Comparison of ENCODE assay signal across 8 cellular contexts in the genomic region with DNA sequence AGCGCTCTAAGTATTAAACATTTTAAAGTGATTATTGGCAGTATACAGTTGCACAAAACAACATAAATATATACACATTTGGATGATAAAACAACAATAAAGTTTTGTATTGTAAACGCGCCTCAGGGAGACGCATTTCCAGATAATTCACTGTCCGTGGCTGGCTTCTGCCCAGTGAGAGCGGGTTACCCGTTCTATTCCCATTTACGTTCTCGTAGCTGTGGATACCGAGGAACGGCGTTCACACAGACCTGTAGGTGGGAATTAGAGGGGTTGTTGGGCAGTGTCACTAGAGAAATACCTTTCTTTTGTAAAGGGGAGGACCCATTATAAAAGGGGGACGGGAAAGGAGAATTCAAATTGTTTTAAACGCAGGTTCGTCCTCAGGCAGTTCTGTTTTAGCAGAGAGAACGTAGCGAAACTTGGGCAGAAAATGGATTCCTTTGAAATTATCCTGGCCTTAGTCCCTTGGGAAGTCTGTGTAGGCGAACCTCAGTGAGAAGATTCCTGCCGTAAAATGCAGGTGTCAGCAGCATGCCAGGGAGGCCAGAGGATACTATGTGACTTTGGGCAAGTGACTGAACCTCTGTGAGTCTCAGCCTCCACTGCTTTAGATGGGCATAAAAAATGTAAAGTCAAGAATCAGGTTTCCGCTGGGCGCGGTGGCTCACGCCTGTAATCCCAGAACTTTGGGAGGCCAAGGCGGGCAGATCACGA. TPM values are rescaled to one million over a fixed set of nuclear protein-coding genes. Genes with fewer than 3 reads are reported as not detected.
A peak's percentile ranks its signal among the peaks of the same experiment; 100 is the strongest.
DNase-seq lines count a peak whose midpoint lies in the region; ATAC-seq and TF ChIP-seq lines count a peak whose summit lies in the region.

No MANE protein-coding gene starts in this region.

- intact Hi-C loops in CD14-positive monocyte (cut with micrococcal nuclease): loop anchor here (5.0 kb wide), 4 partner anchors 41 to 119 kb away; a partner anchor contains a TSS

- TF ChIP-seq POLR2A in NB4 (IDR thresholded peaks at IDR 0.05; ENCODE audit: extremely low read depth, insufficient read length): no peak

- ATAC-seq in natural killer cell treated with Interleukin-12 subunit alpha and Interleukin-12 subunit beta and Interleukin-15 and Interleukin-18, amount 100 ng/mL, for 72 hours: no peak
- ATAC-seq in HG03095 (IDR thresholded peaks at IDR 0.05; ENCODE audit: unreplicated experiment): no peak
- no peak for ATAC-seq in HG03521 (IDR thresholded peaks at IDR 0.05; ENCODE audit: unreplicated experiment)
- no peak for ATAC-seq in HG03439 (IDR thresholded peaks at IDR 0.05; ENCODE audit: unreplicated experiment)

- WGBS in ectodermal cell, 2 experiments: 32 to 33% methylated on average over 24 to 25 of the region's 25 CpGs

- H3K36me3 ChIP-seq in ectodermal cell (ENCODE audit: control insufficient read depth, insufficient read depth, low read length): no peaks in the 10 kb centered on the region

- no peaks in the 10 kb centered on the region for H3K27me3 ChIP-seq in ectodermal cell (ENCODE audit: control insufficient read depth, insufficient read depth, low read length, poor library complexity, severe bottlenecking)

- no peaks in the 10 kb centered on the region for H3K9me3 ChIP-seq in ectodermal cell (ENCODE audit: control insufficient read depth, low read length)

- TF ChIP-seq CTCF in CD14-positive monocyte (IDR thresholded peaks at IDR 0.05) (no peak), NB4 (IDR thresholded peaks at IDR 0.05; ENCODE audit: low read depth, low read length) (no peak)

- H3K27ac Mint-ChIP-seq in CD14-positive monocyte: peak overlapping the region; percentile 89 to 96 (median 93)
- peak overlapping the region; percentile 88 to 90 for H3K27ac Mint-ChIP-seq in natural killer cell treated with Interleukin-12 subunit alpha and Interleukin-12 subunit beta and Interleukin-15 and Interleukin-18, amount 100 ng/mL, for 72 hours

- H3K4me3 ChIP-seq in NB4 (ENCODE audit: low read depth, low read length) (peak overlapping the region; percentile 99), ectodermal cell (ENCODE audit: insufficient read depth, low read depth, low read length) (peak overlapping the region; percentile 99)

- H3K4me1 Mint-ChIP-seq in CD14-positive monocyte: peaks cover 43% of the 10 kb centered on the region
- peaks cover 23 to 38% of the 10 kb centered on the region in 2 donors for H3K4me1 Mint-ChIP-seq in natural killer cell treated with Interleukin-12 subunit alpha and Interleukin-12 subunit beta and Interleukin-15 and Interleukin-18, amount 100 ng/mL, for 72 hours (ENCODE audit: low read depth in 2 of 2)

- peaks cover 6 to 10% of the 10 kb centered on the region in 2 donors for H3K36me3 Mint-ChIP-seq in CD14-positive monocyte
- H3K36me3 Mint-ChIP-seq in natural killer cell treated with Interleukin-12 subunit alpha and Interleukin-12 subunit beta and Interleukin-15 and Interleukin-18, amount 100 ng/mL, for 72 hours: peaks cover 4% of the 10 kb centered on the region

- H3K27me3 Mint-ChIP-seq in CD14-positive monocyte (ENCODE audit: low read depth in 3 of 3): peaks cover 0 to 2% (median 0%) of the 10 kb centered on the region in 3 donors
- H3K27me3 Mint-ChIP-seq in natural killer cell treated with Interleukin-12 subunit alpha and Interleukin-12 subunit beta and Interleukin-15 and Interleukin-18, amount 100 ng/mL, for 72 hours: no peaks in the 10 kb centered on the region

- DNase-seq in CD14-positive monocyte (ENCODE audit: low spot score) (no peak), NB4 (ENCODE audit: low read depth) (no peak), NCI-H1694 treated with DMSO at 0.1 percent for 48 hours (lab: John Stamatoyannopoulos, UW) (no peak)
- DNase-seq in natural killer cell treated with Interleukin-12 subunit alpha and Interleukin-12 subunit beta and Interleukin-15 and Interleukin-18, amount 100 ng/mL, for 72 hours (ENCODE audit: low spot score): no peak

- H3K9me3 Mint-ChIP-seq in CD14-positive monocyte: no peaks in the 10 kb centered on the region
- no peaks in the 10 kb centered on the region for H3K9me3 Mint-ChIP-seq in natural killer cell treated with Interleukin-12 subunit alpha and Interleukin-12 subunit beta and Interleukin-15 and Interleukin-18, amount 100 ng/mL, for 72 hours

- peak overlapping the region; percentile 87 to 91 for H3K4me3 Mint-ChIP-seq in CD14-positive monocyte
- H3K4me3 Mint-ChIP-seq in natural killer cell treated with Interleukin-12 subunit alpha and Interleukin-12 subunit beta and Interleukin-15 and Interleukin-18, amount 100 ng/mL, for 72 hours: peak overlapping the region; percentile 80

- H3K4me1 ChIP-seq in ectodermal cell (ENCODE audit: control insufficient read depth, insufficient read depth, low read length): no peaks in the 10 kb centered on the region

- H3K27ac ChIP-seq in ectodermal cell (ENCODE audit: insufficient read depth, low read depth, low read length, poor library complexity, severe bottlenecking): peak overlapping the region; percentile 87

RNA-seq across cellular contexts. Expression of a gene that starts 0.8 kb away (rescaled TPM):
- 10 to 100 TPM; 10.8 to 14.9 TPM for polyA plus RNA-seq in CD14-positive monocyte
- 27.0 TPM for polyA plus RNA-seq in ectodermal cell (2013, experiment 1 of 4)
- polyA plus RNA-seq in ectodermal cell (2013, experiment 2 of 4): 33.0 TPM
- 29.8 TPM for polyA plus RNA-seq in ectodermal cell (2013, experiment 3 of 4)
- 28.0 TPM for polyA plus RNA-seq in ectodermal cell (2013, experiment 4 of 4)
- 10 to 100 TPM; 39.3 to 57.9 TPM for total RNA-seq in natural killer cell treated with Interleukin-12 subunit alpha and Interleukin-12 subunit beta and Interleukin-15 and Interleukin-18, amount 100 ng/mL, for 72 hours

RNA-seq across cellular contexts. Expression of a gene that starts 36.5 kb away (rescaled TPM):
- polyA plus RNA-seq in CD14-positive monocyte: not detected
- 3.1 TPM for polyA plus RNA-seq in ectodermal cell (2013, experiment 1 of 4)
- polyA plus RNA-seq in ectodermal cell (2013, experiment 2 of 4): 3.9 TPM
- 2.7 TPM for polyA plus RNA-seq in ectodermal cell (2013, experiment 3 of 4)
- 2.6 TPM for polyA plus RNA-seq in ectodermal cell (2013, experiment 4 of 4)
- not detected for total RNA-seq in natural killer cell treated with Interleukin-12 subunit alpha and Interleukin-12 subunit beta and Interleukin-15 and Interleukin-18, amount 100 ng/mL, for 72 hours

RNA-seq across cellular contexts. Expression of a gene that starts 40.0 kb away (rescaled TPM):
- polyA plus RNA-seq in CD14-positive monocyte: 1 to 10 TPM in 1 of 2 donors, under 1 TPM in 1; 0.75 to 1.1 TPM
- polyA plus RNA-seq in ectodermal cell (2013, experiment 1 of 4): 27.4 TPM
- 22.5 TPM for polyA plus RNA-seq in ectodermal cell (2013, experiment 2 of 4)
- polyA plus RNA-seq in ectodermal cell (2013, experiment 3 of 4): 22.4 TPM
- polyA plus RNA-seq in ectodermal cell (2013, experiment 4 of 4): 25.3 TPM
- total RNA-seq in natural killer cell treated with Interleukin-12 subunit alpha and Interleukin-12 subunit beta and Interleukin-15 and Interleukin-18, amount 100 ng/mL, for 72 hours: 10 to 100 TPM; 21.2 to 45.0 TPM

RNA-seq across cellular contexts. Expression of a gene that starts 40.4 kb away (rescaled TPM):
- 100 to 1,000 TPM; 527 to 668 TPM for polyA plus RNA-seq in CD14-positive monocyte
- 254 TPM for polyA plus RNA-seq in ectodermal cell (2013, experiment 1 of 4)
- polyA plus RNA-seq in ectodermal cell (2013, experiment 2 of 4): 238 TPM
- 230 TPM for polyA plus RNA-seq in ectodermal cell (2013, experiment 3 of 4)
- polyA plus RNA-seq in ectodermal cell (2013, experiment 4 of 4): 251 TPM
- 100 to 1,000 TPM; 284 to 315 TPM for total RNA-seq in natural killer cell treated with Interleukin-12 subunit alpha and Interleukin-12 subunit beta and Interleukin-15 and Interleukin-18, amount 100 ng/mL, for 72 hours

RNA-seq across cellular contexts. Expression of a gene that starts 54.7 kb away (rescaled TPM):
- polyA plus RNA-seq in CD14-positive monocyte: 10 to 100 TPM; 12.9 to 17.9 TPM
- polyA plus RNA-seq in ectodermal cell (2013, experiment 1 of 4): 35.5 TPM
- polyA plus RNA-seq in ectodermal cell (2013, experiment 2 of 4): 35.5 TPM
- polyA plus RNA-seq in ectodermal cell (2013, experiment 3 of 4): 24.2 TPM
- polyA plus RNA-seq in ectodermal cell (2013, experiment 4 of 4): 26.1 TPM
- 10 to 100 TPM; 38.7 to 47.7 TPM for total RNA-seq in natural killer cell treated with Interleukin-12 subunit alpha and Interleukin-12 subunit beta and Interleukin-15 and Interleukin-18, amount 100 ng/mL, for 72 hours
